ENCODE assay signal across 9 cellular contexts in genomic region chr10:71285180-71285545, GRCh38.
DNase-seq lines count a peak whose midpoint lies in the region; ATAC-seq and TF ChIP-seq lines count a peak whose summit lies in the region.
"Had no signal": no experiment of that assay in that cellular context is flagged by ENCODE, and none has a peak within 500 bp of the region (broad histone marks: within the 10 kb centered on the region; RNA-seq: fewer than 3 reads in every experiment).

No MANE protein-coding gene starts in this region.

- in situ Hi-C loops in brain microvascular endothelial cell (cut with HindIII; ENCODE audit: low pct_ligation_motif_present, low sequenced_read_pairs) = no loop called here

- peak; percentile 63 to 73 for ATAC-seq in stimulated activated naive B cell treated with anti-CD40 and anti-IgM and Interleukin-4, amounts not matched to agents 10 μg/mL and 1 μg/mL and 100 μg/mL, for 72 hours (replicated peaks)
- ATAC-seq in HG02970 (IDR thresholded peaks at IDR 0.05; ENCODE audit: low FRiP score, unreplicated experiment) = no peak

- H3K4me1 Mint-ChIP-seq in stimulated activated naive B cell treated with anti-CD40 and anti-IgM and Interleukin-4, amounts not matched to agents 10 μg/mL and 1 μg/mL and 100 μg/mL, for 72 hours = peaks cover 0 to 7% of the 10 kb centered on the region in 2 donors

- H3K27me3 ChIP-seq in brain microvascular endothelial cell (replicated peaks) = no peaks in the 10 kb centered on the region

- H3K4me3 ChIP-seq in AG10803 (ENCODE audit: low read length) (no peak overlapping the region), brain microvascular endothelial cell (ENCODE audit: low read depth, low read length) (no peak overlapping the region)

- TF ChIP-seq CTCF in AG10803 (conservative IDR thresholded peaks at IDR 0.05; ENCODE audit: low read length) (peak; percentile 70), brain microvascular endothelial cell (IDR thresholded peaks at IDR 0.05; ENCODE audit: low read depth, low read length, missing control alignments) (peak; percentile 86)

- no peak overlapping the region for H3K4me3 Mint-ChIP-seq in stimulated activated naive B cell treated with anti-CD40 and anti-IgM and Interleukin-4, amounts not matched to agents 10 μg/mL and 1 μg/mL and 100 μg/mL, for 72 hours
- H3K4me3 Mint-ChIP-seq: stimulated activated naive CD8-positive, alpha-beta T cell treated with anti-CD3 and anti-CD28 coated beads, Interleukin-15, Interleukin-2, amounts not matched to agents 100 ng/mL and 50 ng/mL, for 24 hours had no signal

- H3K36me3 Mint-ChIP-seq in stimulated activated naive B cell treated with anti-CD40 and anti-IgM and Interleukin-4, amounts not matched to agents 10 μg/mL and 1 μg/mL and 100 μg/mL, for 72 hours = no peaks in the 10 kb centered on the region

- peaks cover 0 to 2% of the 10 kb centered on the region in 2 donors for H3K27me3 Mint-ChIP-seq in stimulated activated naive B cell treated with anti-CD40 and anti-IgM and Interleukin-4, amounts not matched to agents 10 μg/mL and 1 μg/mL and 100 μg/mL, for 72 hours
- H3K27me3 Mint-ChIP-seq: stimulated activated naive CD8-positive, alpha-beta T cell treated with anti-CD3 and anti-CD28 coated beads, Interleukin-15, Interleukin-2, amounts not matched to agents 100 ng/mL and 50 ng/mL, for 24 hours had no signal

- H3K9me3 Mint-ChIP-seq in stimulated activated naive B cell treated with anti-CD40 and anti-IgM and Interleukin-4, amounts not matched to agents 10 μg/mL and 1 μg/mL and 100 μg/mL, for 72 hours = no peaks in the 10 kb centered on the region
- H3K9me3 Mint-ChIP-seq: stimulated activated naive CD8-positive, alpha-beta T cell treated with anti-CD3 and anti-CD28 coated beads, Interleukin-15, Interleukin-2, amounts not matched to agents 100 ng/mL and 50 ng/mL, for 24 hours had no signal

- H3K27ac ChIP-seq in brain microvascular endothelial cell = no peak overlapping the region

- DNase-seq in AG10803 (ENCODE audit: low read depth) (no peak), GM19240 (ENCODE audit: insufficient read length, low spot score) (peak; percentile 48), RPMI8226 (peak; percentile 38), brain microvascular endothelial cell (no peak), kidney tubule cell (ENCODE audit: low spot score) (peak; percentile 35), COLO829 (ENCODE audit: low spot score) (no peak)
- DNase-seq in stimulated activated naive B cell treated with anti-CD40 and anti-IgM and Interleukin-4, amounts not matched to agents 10 μg/mL and 1 μg/mL and 100 μg/mL, for 72 hours = no peak

- no peak overlapping the region for H3K27ac Mint-ChIP-seq in stimulated activated naive B cell treated with anti-CD40 and anti-IgM and Interleukin-4, amounts not matched to agents 10 μg/mL and 1 μg/mL and 100 μg/mL, for 72 hours
- H3K27ac Mint-ChIP-seq: stimulated activated naive CD8-positive, alpha-beta T cell treated with anti-CD3 and anti-CD28 coated beads, Interleukin-15, Interleukin-2, amounts not matched to agents 100 ng/mL and 50 ng/mL, for 24 hours had no signal

- H3K36me3 ChIP-seq in brain microvascular endothelial cell (replicated peaks) = no peaks in the 10 kb centered on the region

Comparison
In these comparisons a context has a peak if more than half of its experiments do, and no peak if none do; other contexts are left out.
1. DNase-seq: peak in GM19240 (single experiment), RPMI8226 (single experiment) and kidney tubule cell (single experiment); none in AG10803 (single experiment), brain microvascular endothelial cell (single experiment), stimulated activated naive B cell treated with anti-CD40 and anti-IgM and Interleukin-4, amounts not matched to agents 10 μg/mL and 1 μg/mL and 100 μg/mL, for 72 hours (single experiment) and COLO829 (single experiment).